ENCODE assay signal across 26 cellular contexts in genomic region chr3:45565341-45565740, GRCh38. TPM values are rescaled to one million over a fixed set of nuclear protein-coding genes. Genes with fewer than 3 reads are reported as not detected.
DNase-seq lines count a peak whose midpoint lies in the region; ATAC-seq, FAIRE-seq and TF ChIP-seq lines count a peak whose summit lies in the region.
"Had no signal": no experiment of that assay in that cellular context is flagged by ENCODE, and none has a peak within 500 bp of the region (broad histone marks: within the 10 kb centered on the region; RNA-seq: fewer than 3 reads in every experiment).

No MANE protein-coding gene starts in this region.

- ATAC-seq in CD4-positive, CD25-positive, alpha-beta regulatory T cell (ENCODE audit: low read depth in 2 of 2), result no peak
- ATAC-seq in activated T-helper 17 cell treated with anti-CD3 and anti-CD28 coated beads, Interleukin-2, amount 50 U/mL, for 72 hours (replicated peaks), result no peak
- no peak for ATAC-seq in GM18873 (IDR thresholded peaks at IDR 0.05; ENCODE audit: low FRiP score, unreplicated experiment)
- ATAC-seq: activated CD8-positive, alpha-beta T cell treated with anti-CD3 and anti-CD28 coated beads, Interleukin-2, amount 10 ng/mL, durations not matched to agents 7 days and 5 days; left colon; naive thymus-derived CD8-positive, alpha-beta T cell had no signal

- POLR2A ChIA-PET in SK-N-SH (lab: Yijun Ruan, JAX), result no interaction called here

- CTCF ChIA-PET in SK-N-SH (lab: Yijun Ruan, JAX), result interaction anchor here (1.1 to 1.7 kb wide), 3 partner anchors 54 to 524 kb away, joined by 3 to 5 read pairs (median 4); no protein-coding TSS in a partner anchor

- H3K27me3 ChIP-seq in CD4-positive, CD25-positive, alpha-beta regulatory T cell (ENCODE audit: control insufficient read depth, insufficient read depth, low read length), result no peaks in the 10 kb centered on the region
- no peaks in the 10 kb centered on the region for H3K27me3 ChIP-seq in SK-N-SH (ENCODE audit: insufficient read depth)
- H3K27me3 ChIP-seq: cardiac muscle cell, heart right ventricle, thyroid gland had no signal

- no peaks in the 10 kb centered on the region for H3K36me3 Mint-ChIP-seq in CD4-positive, CD25-positive, alpha-beta regulatory T cell
- no peaks in the 10 kb centered on the region for H3K36me3 Mint-ChIP-seq in activated T-helper 17 cell treated with anti-CD3 and anti-CD28 coated beads, Interleukin-2, amount 50 U/mL, for 72 hours (ENCODE audit: low read depth)
- H3K36me3 Mint-ChIP-seq: naive thymus-derived CD8-positive, alpha-beta T cell had no signal

- H3K4me1 ChIP-seq in CD4-positive, CD25-positive, alpha-beta regulatory T cell (ENCODE audit: control insufficient read depth, insufficient read depth, low read length, poor library complexity, severe bottlenecking), result peaks cover 13% of the 10 kb centered on the region
- H3K4me1 ChIP-seq in SK-N-SH (ENCODE audit: control insufficient read depth in 1 of 2, insufficient read depth in 2 of 2, low read depth in 1 of 2, low read length in 1 of 2), result peaks cover 0 to 9% of the 10 kb centered on the region in 2 experiments; a peak in 1 of 4 replicates

- H3K4me1 Mint-ChIP-seq in CD4-positive, CD25-positive, alpha-beta regulatory T cell, result peaks cover 6 to 24% (median 17%) of the 10 kb centered on the region in 4 donors
- peaks cover 12% of the 10 kb centered on the region for H3K4me1 Mint-ChIP-seq in activated T-helper 17 cell treated with anti-CD3 and anti-CD28 coated beads, Interleukin-2, amount 50 U/mL, for 72 hours

- no peaks in the 10 kb centered on the region for H3K79me2 ChIP-seq in SK-N-SH (ENCODE audit: insufficient read depth)

- peaks cover 0 to 2% (median 0%) of the 10 kb centered on the region in 7 donors for H3K9me3 Mint-ChIP-seq in CD4-positive, CD25-positive, alpha-beta regulatory T cell
- no peaks in the 10 kb centered on the region for H3K9me3 Mint-ChIP-seq in activated T-helper 17 cell treated with anti-CD3 and anti-CD28 coated beads, Interleukin-2, amount 50 U/mL, for 72 hours
- H3K9me3 Mint-ChIP-seq: naive thymus-derived CD8-positive, alpha-beta T cell; stimulated activated naive CD8-positive, alpha-beta T cell treated with anti-CD3 and anti-CD28 coated beads, Interleukin-15, Interleukin-2, amounts not matched to agents 100 ng/mL and 50 ng/mL, for 24 hours had no signal

- no peak for TF ChIP-seq EP300 in SK-N-SH (IDR thresholded peaks at IDR 0.05; ENCODE audit: borderline replicate concordance in 1 of 2, low read depth in 1 of 2, low read length in 1 of 2)

- no peaks in the 10 kb centered on the region for H3K9me2 ChIP-seq in SK-N-SH

- H3K27me3 Mint-ChIP-seq in CD4-positive, CD25-positive, alpha-beta regulatory T cell, result peaks cover 4% of the 10 kb centered on the region
- H3K27me3 Mint-ChIP-seq in activated T-helper 17 cell treated with anti-CD3 and anti-CD28 coated beads, Interleukin-2, amount 50 U/mL, for 72 hours, result no peaks in the 10 kb centered on the region
- H3K27me3 Mint-ChIP-seq: naive thymus-derived CD8-positive, alpha-beta T cell; stimulated activated naive CD8-positive, alpha-beta T cell treated with anti-CD3 and anti-CD28 coated beads, Interleukin-15, Interleukin-2, amounts not matched to agents 100 ng/mL and 50 ng/mL, for 24 hours had no signal

- peak; percentile 78 for FAIRE-seq in GM19239 (lab: Jason Lieb, UNC)
- FAIRE-seq: H1 had no signal

- H3K4me3 Mint-ChIP-seq in CD4-positive, CD25-positive, alpha-beta regulatory T cell, result no peak overlapping the region
- no peak overlapping the region for H3K4me3 Mint-ChIP-seq in activated T-helper 17 cell treated with anti-CD3 and anti-CD28 coated beads, Interleukin-2, amount 50 U/mL, for 72 hours
- H3K4me3 Mint-ChIP-seq: activated CD8-positive, alpha-beta T cell treated with anti-CD3 and anti-CD28 coated beads, Interleukin-2, amount 10 ng/mL, durations not matched to agents 7 days and 5 days; stimulated activated naive CD8-positive, alpha-beta T cell treated with anti-CD3 and anti-CD28 coated beads, Interleukin-15, Interleukin-2, amounts not matched to agents 100 ng/mL and 50 ng/mL, for 24 hours had no signal

- no peak overlapping the region for H3K4me2 ChIP-seq in SK-N-SH
- H3K4me2 ChIP-seq: smooth muscle cell had no signal

- DNase-seq in CD4-positive, CD25-positive, alpha-beta regulatory T cell, result no peak
- no peak for DNase-seq in GM19239 (ENCODE audit: insufficient read length, low spot score)
- peak; percentile 72 for DNase-seq in MV-4-11 (lab: John Stamatoyannopoulos, UW)
- DNase-seq in germinal center (ENCODE audit: low spot score), result peak; percentile 66
- no peak for DNase-seq in SK-N-SH
- no peak for DNase-seq in NCI-H524 treated with DMSO at 0.1 percent for 48 hours (lab: John Stamatoyannopoulos, UW)
- DNase-seq: activated CD4-positive, CD25-positive, alpha-beta regulatory T cell treated with anti-CD3 and anti-CD28 coated beads, Interleukin-2, amount 50 U/mL, for 72 hours; activated CD8-positive, alpha-beta T cell treated with anti-CD3 and anti-CD28 coated beads, Interleukin-2, amount 10 ng/mL, durations not matched to agents 7 days and 5 days; amygdala; DMS79; heart right ventricle; KG1; left colon; naive thymus-derived CD8-positive, alpha-beta T cell; NCI-H2081 treated with DMSO at 0.1 percent for 48 hours; NCI-H446 treated with DMSO at 0.1 percent for 48 hours; NK-92 treated with Interleukin-12 subunit alpha and Interleukin-12 subunit beta, amount 100 ng/mL, for 24 hours; stimulated activated CD4-positive, alpha-beta T cell treated with anti-CD3 and anti-CD28 coated beads, Interleukin-2, amount 100 ng/mL, for 48 hours; thyroid gland had no signal

- peak overlapping the region in 2 of 3 donors; percentile 12 to 25 for H3K27ac Mint-ChIP-seq in CD4-positive, CD25-positive, alpha-beta regulatory T cell
- H3K27ac Mint-ChIP-seq in activated T-helper 17 cell treated with anti-CD3 and anti-CD28 coated beads, Interleukin-2, amount 50 U/mL, for 72 hours, result no peak overlapping the region
- H3K27ac Mint-ChIP-seq: activated CD8-positive, alpha-beta T cell treated with anti-CD3 and anti-CD28 coated beads, Interleukin-2, amount 10 ng/mL, durations not matched to agents 7 days and 5 days; stimulated activated naive CD8-positive, alpha-beta T cell treated with anti-CD3 and anti-CD28 coated beads, Interleukin-15, Interleukin-2, amounts not matched to agents 100 ng/mL and 50 ng/mL, for 24 hours had no signal

- H4K20me1 ChIP-seq in SK-N-SH (ENCODE audit: insufficient read depth), result no peaks in the 10 kb centered on the region

- no peak overlapping the region for H3K4me3 ChIP-seq in CD4-positive, CD25-positive, alpha-beta regulatory T cell (ENCODE audit: low read depth, low read length)
- H3K4me3 ChIP-seq in SK-N-SH (ENCODE audit: low read depth in 2 of 2, low read length in 1 of 2), result no peak overlapping the region
- H3K4me3 ChIP-seq: cardiac muscle cell, heart right ventricle, smooth muscle cell, thyroid gland had no signal

- no peaks in the 10 kb centered on the region for H3F3A ChIP-seq in SK-N-SH (replicated peaks; ENCODE audit: insufficient read depth)

- H3K9me3 ChIP-seq in CD4-positive, CD25-positive, alpha-beta regulatory T cell (ENCODE audit: control insufficient read depth in 2 of 2, low read length in 2 of 2), result no peaks in the 10 kb centered on the region
- H3K9me3 ChIP-seq in SK-N-SH, result peaks cover 15% of the 10 kb centered on the region; the same call in 1 of the 2 replicates
- H3K9me3 ChIP-seq: thyroid gland had no signal

- no peak overlapping the region for H2AFZ ChIP-seq in SK-N-SH (ENCODE audit: low read depth)

- no peak for TF ChIP-seq RAD21 in SK-N-SH (IDR thresholded peaks at IDR 0.05; ENCODE audit: low read length)

- no peaks in the 10 kb centered on the region for H3K36me3 ChIP-seq in CD4-positive, CD25-positive, alpha-beta regulatory T cell (ENCODE audit: control insufficient read depth, insufficient read depth, low read length)
- peaks cover 0 to 6% of the 10 kb centered on the region in 2 experiments for H3K36me3 ChIP-seq in SK-N-SH (replicated peaks in 1 of 2; ENCODE audit: control insufficient read depth in 1 of 2, insufficient read depth in 2 of 2, low read length in 1 of 2)
- H3K36me3 ChIP-seq: cardiac muscle cell, heart right ventricle, thyroid gland had no signal

- TF ChIP-seq CTCF in SK-N-SH (IDR thresholded peaks at IDR 0.05), result no peak

- H3K27ac ChIP-seq in CD4-positive, CD25-positive, alpha-beta regulatory T cell (ENCODE audit: insufficient read depth, low read length, poor library complexity, severe bottlenecking), result no peak overlapping the region
- H3K27ac ChIP-seq in SK-N-SH (ENCODE audit: low read depth in 2 of 2, low read length in 1 of 2), result no peak overlapping the region
- H3K27ac ChIP-seq: cardiac muscle cell, epithelial cell of prostate, heart right ventricle, thyroid gland had no signal

- no peak overlapping the region for H3K9ac ChIP-seq in SK-N-SH

TF ChIP-seq in SK-N-SH, 30 proteins besides CTCF, POLR2A, EP300 and RAD21 (continues in another document):
- TF ChIP-seq RFX5 (IDR thresholded peaks at IDR 0.05; ENCODE audit: low read length) (no peak), ELF1 (IDR thresholded peaks at IDR 0.05) (no peak), MEF2A (IDR thresholded peaks at IDR 0.05; ENCODE audit: borderline replicate concordance, low read depth) (no peak), POLR2AphosphoS5 (IDR thresholded peaks at IDR 0.05; ENCODE audit: low read depth, low read length) (no peak), PBX3 (IDR thresholded peaks at IDR 0.05) (no peak)

RNA-seq across cellular contexts. Expression of gene LIMD1, which starts 29.2 kb away (rescaled TPM):
- total RNA-seq in CD4-positive, CD25-positive, alpha-beta regulatory T cell, result 46.3 TPM
- 10 to 100 TPM in 1 of 4 donors, 1 to 10 TPM in 3; 7.1 to 12.9 (median 8.2) TPM for polyA plus RNA-seq in CD4-positive, CD25-positive, alpha-beta regulatory T cell
- polyA plus RNA-seq in SK-N-SH (2012; rRNA removed), result 7.6 and 10.5 TPM in 2 replicates
- polyA plus RNA-seq in SK-N-SH (2012; cell fraction: cytosol; rRNA removed), result 2.7 and 5.0 TPM in 2 replicates
- polyA plus RNA-seq in SK-N-SH (2012; cell fraction: nucleus; rRNA removed), result 22.5 and 25.5 TPM in 2 replicates
- 10 to 100 TPM; 27.6 to 46.5 TPM for total RNA-seq in activated T-helper 17 cell treated with anti-CD3 and anti-CD28 coated beads, Interleukin-2, amount 50 U/mL, for 72 hours

Comparison
In these comparisons a context has a peak if more than half of its experiments do, and no peak if none do; other contexts are left out.
1. DNase-seq: peak in MV-4-11 (single experiment) and germinal center (single experiment); none in CD4-positive, CD25-positive, alpha-beta regulatory T cell (0 of 3), GM19239 (single experiment), SK-N-SH (single experiment) and NCI-H524 treated with DMSO at 0.1 percent for 48 hours (single experiment).